ENCODE assay signal across 23 cellular contexts in genomic region chr10:59807629-59808620, GRCh38. TPM values are rescaled to one million over a fixed set of nuclear protein-coding genes. Genes with fewer than 3 reads are reported as not detected.
DNase-seq lines count a peak whose midpoint lies in the region; ATAC-seq and TF ChIP-seq lines count a peak whose summit lies in the region.
"Had no signal": no experiment of that assay in that cellular context is flagged by ENCODE, and none has a peak within 500 bp of the region (broad histone marks: within the 10 kb centered on the region; RNA-seq: fewer than 3 reads in every experiment).

No MANE protein-coding gene starts in this region.

- no peaks in the 10 kb centered on the region for H3K4me1 ChIP-seq in upper lobe of right lung
- H3K4me1 ChIP-seq: pancreas had no signal

- CTCF ChIA-PET in activated naive CD4-positive, alpha-beta T cell treated with anti-CD3 and anti-CD28 coated beads for 36 hours (lab: Charles Lee) = interaction anchor here (0.6 to 2.4 kb wide), 7 partner anchors 21 to 182 kb away, joined by 3 to 13 read pairs (median 4); partner anchors contain the start of gene CCDC6

- no peak overlapping the region for H3K4me3 Mint-ChIP-seq in activated naive CD4-positive, alpha-beta T cell treated with anti-CD3 and anti-CD28 coated beads for 36 hours
- H3K4me3 Mint-ChIP-seq: activated CD4-positive, alpha-beta T cell treated with anti-CD3 and anti-CD28 coated beads, Interleukin-2, amount 10 ng/mL, durations not matched to agents 24 days and 14 days; activated naive CD8-positive, alpha-beta T cell treated with anti-CD3 and anti-CD28 coated beads, Interleukin-2, amount 10 ng/mL, durations not matched to agents 7 days and 5 days; T-helper 2 cell treated with Interferon-gamma antibody and Interleukin-4, amounts not matched to agents 5 μg/mL and 100 μg/mL, for 36 hours had no signal

- H3K27me3 ChIP-seq in upper lobe of right lung = no peaks in the 10 kb centered on the region
- H3K27me3 ChIP-seq: pancreas had no signal

- ATAC-seq in activated naive CD4-positive, alpha-beta T cell treated with anti-CD3 and anti-CD28 coated beads, Interleukin-2, amount 50 U/mL, for 72 hours = no peak
- ATAC-seq in upper lobe of right lung = peak; percentile 81
- no peak for ATAC-seq in GM21576 (IDR thresholded peaks at IDR 0.05; ENCODE audit: unreplicated experiment)
- ATAC-seq: pancreas had no signal

- no peaks in the 10 kb centered on the region for H3K27me3 Mint-ChIP-seq in activated naive CD4-positive, alpha-beta T cell treated with anti-CD3 and anti-CD28 coated beads for 36 hours (ENCODE audit: low read depth)
- H3K27me3 Mint-ChIP-seq: activated CD4-positive, alpha-beta T cell treated with anti-CD3 and anti-CD28 coated beads, Interleukin-2, amount 10 ng/mL, durations not matched to agents 24 days and 14 days; activated naive CD8-positive, alpha-beta T cell treated with anti-CD3 and anti-CD28 coated beads, Interleukin-2, amount 10 ng/mL, durations not matched to agents 7 days and 5 days had no signal

- intact Hi-C loops in activated naive CD4-positive, alpha-beta T cell treated with anti-CD3 and anti-CD28 coated beads for 36 hours (cut with micrococcal nuclease) = loop anchor here (5.0 kb wide), 4 partner anchors 101 to 1026 kb away; partner anchors contain the start of gene SLC16A9
- intact Hi-C loops in upper lobe of right lung (cut with DNase I) = no loop called here

- H3K36me3 Mint-ChIP-seq in activated naive CD4-positive, alpha-beta T cell treated with anti-CD3 and anti-CD28 coated beads, Interleukin-2, amount 50 U/mL, for 72 hours = peaks cover 15 to 25% of the 10 kb centered on the region in 2 donors
- peaks cover 53% of the 10 kb centered on the region for H3K36me3 Mint-ChIP-seq in activated naive CD4-positive, alpha-beta T cell treated with anti-CD3 and anti-CD28 coated beads for 36 hours (ENCODE audit: low read depth)

- H3K36me3 ChIP-seq in upper lobe of right lung = peaks cover 93% of the 10 kb centered on the region

- H3K9me3 ChIP-seq in upper lobe of right lung = no peaks in the 10 kb centered on the region
- H3K9me3 ChIP-seq: pancreas had no signal

- H3K4me3 ChIP-seq in coronary artery (no peak overlapping the region), upper lobe of right lung (no peak overlapping the region)
- H3K4me3 ChIP-seq: pancreas had no signal

- no peak for TF ChIP-seq CTCF in coronary artery (IDR thresholded peaks at IDR 0.05)
- TF ChIP-seq CTCF in upper lobe of right lung (IDR thresholded peaks at IDR 0.05) = no peak

- no peak for DNase-seq in activated naive CD4-positive, alpha-beta T cell treated with anti-CD3 and anti-CD28 coated beads, Interleukin-2, amount 50 U/mL, for 72 hours (ENCODE audit: low spot score in 2 of 2)
- DNase-seq in activated naive CD4-positive, alpha-beta T cell treated with anti-CD3 and anti-CD28 coated beads for 36 hours = no peak
- DNase-seq in coronary artery (ENCODE audit: low spot score) (peak; percentile 86), medulla oblongata (ENCODE audit: extremely low spot score) (peak; percentile 60), upper lobe of right lung (peak; percentile 67), MV-4-11 (lab: John Stamatoyannopoulos, UW) (no peak)
- no peak for DNase-seq in activated CD4-positive, alpha-beta T cell treated with anti-CD3 and anti-CD28 coated beads for 1 hour
- DNase-seq: ACHN; activated CD4-positive, alpha-beta T cell treated with anti-CD3 and anti-CD28 coated beads, Interleukin-2, amount 10 ng/mL, durations not matched to agents 24 days and 14 days; activated naive CD8-positive, alpha-beta T cell treated with anti-CD3 and anti-CD28 coated beads, Interleukin-2, amount 10 ng/mL, durations not matched to agents 7 days and 5 days; activated T-cell treated with anti-CD3 and anti-CD28 coated beads for 4 hours; effector CD4-positive, alpha-beta T cell; GOT3; IMR-90; NCI-H1092; NCI-H226; pancreas; SHP77 treated with DMSO at 0.1 percent for 48 hours; small intestine; stimulated activated naive CD4-positive, alpha-beta T cell treated with Interleukin-2 at 50 U/mL for 16 hours had no signal

- H3K27ac ChIP-seq in coronary artery (peak overlapping the region; percentile 84), upper lobe of right lung (no peak overlapping the region)
- H3K27ac ChIP-seq: pancreas had no signal

- peak overlapping the region; percentile 55 to 66 for H3K27ac Mint-ChIP-seq in activated naive CD4-positive, alpha-beta T cell treated with anti-CD3 and anti-CD28 coated beads, Interleukin-2, amount 50 U/mL, for 72 hours
- no peak overlapping the region for H3K27ac Mint-ChIP-seq in activated naive CD4-positive, alpha-beta T cell treated with anti-CD3 and anti-CD28 coated beads for 36 hours
- H3K27ac Mint-ChIP-seq: activated CD4-positive, alpha-beta T cell treated with anti-CD3 and anti-CD28 coated beads, Interleukin-2, amount 10 ng/mL, durations not matched to agents 24 days and 14 days; activated naive CD8-positive, alpha-beta T cell treated with anti-CD3 and anti-CD28 coated beads, Interleukin-2, amount 10 ng/mL, durations not matched to agents 7 days and 5 days; T-helper 2 cell treated with Interferon-gamma antibody and Interleukin-4, amounts not matched to agents 5 μg/mL and 100 μg/mL, for 36 hours had no signal

- H3K9me3 Mint-ChIP-seq in activated naive CD4-positive, alpha-beta T cell treated with anti-CD3 and anti-CD28 coated beads, Interleukin-2, amount 50 U/mL, for 72 hours = no peaks in the 10 kb centered on the region
- H3K9me3 Mint-ChIP-seq in activated naive CD4-positive, alpha-beta T cell treated with anti-CD3 and anti-CD28 coated beads for 36 hours = no peaks in the 10 kb centered on the region
- H3K9me3 Mint-ChIP-seq: activated CD4-positive, alpha-beta T cell treated with anti-CD3 and anti-CD28 coated beads, Interleukin-2, amount 10 ng/mL, durations not matched to agents 24 days and 14 days; activated naive CD8-positive, alpha-beta T cell treated with anti-CD3 and anti-CD28 coated beads, Interleukin-2, amount 10 ng/mL, durations not matched to agents 7 days and 5 days; T-helper 2 cell treated with Interferon-gamma antibody and Interleukin-4, amounts not matched to agents 5 μg/mL and 100 μg/mL, for 36 hours had no signal

- no peaks in the 10 kb centered on the region for H3K4me1 Mint-ChIP-seq in activated naive CD4-positive, alpha-beta T cell treated with anti-CD3 and anti-CD28 coated beads for 36 hours (ENCODE audit: low read depth)
- H3K4me1 Mint-ChIP-seq: activated naive CD8-positive, alpha-beta T cell treated with anti-CD3 and anti-CD28 coated beads, Interleukin-2, amount 10 ng/mL, durations not matched to agents 7 days and 5 days had no signal

RNA-seq across cellular contexts. Expression of gene MRLN, which starts 54.7 kb away (rescaled TPM):
- total RNA-seq in activated naive CD4-positive, alpha-beta T cell treated with anti-CD3 and anti-CD28 coated beads, Interleukin-2, amount 50 U/mL, for 72 hours = not detected
- not detected for total RNA-seq in activated naive CD4-positive, alpha-beta T cell treated with anti-CD3 and anti-CD28 coated beads for 36 hours
- not detected for total RNA-seq in upper lobe of right lung
- total RNA-seq: activated naive CD8-positive, alpha-beta T cell treated with anti-CD3 and anti-CD28 coated beads, Interleukin-2, amount 10 ng/mL, durations not matched to agents 7 days and 5 days; bronchial epithelial cell; IMR-90 had no signal

Comparison
In these comparisons a context has a peak if more than half of its experiments do, and no peak if none do; other contexts are left out.
1. DNase-seq: peak in coronary artery (single experiment), medulla oblongata (single experiment) and upper lobe of right lung (single experiment); none in activated naive CD4-positive, alpha-beta T cell treated with anti-CD3 and anti-CD28 coated beads, Interleukin-2, amount 50 U/mL, for 72 hours (0 of 2), activated naive CD4-positive, alpha-beta T cell treated with anti-CD3 and anti-CD28 coated beads for 36 hours (single experiment), MV-4-11 (single experiment) and activated CD4-positive, alpha-beta T cell treated with anti-CD3 and anti-CD28 coated beads for 1 hour (single experiment).